In the genomic region with DNA sequence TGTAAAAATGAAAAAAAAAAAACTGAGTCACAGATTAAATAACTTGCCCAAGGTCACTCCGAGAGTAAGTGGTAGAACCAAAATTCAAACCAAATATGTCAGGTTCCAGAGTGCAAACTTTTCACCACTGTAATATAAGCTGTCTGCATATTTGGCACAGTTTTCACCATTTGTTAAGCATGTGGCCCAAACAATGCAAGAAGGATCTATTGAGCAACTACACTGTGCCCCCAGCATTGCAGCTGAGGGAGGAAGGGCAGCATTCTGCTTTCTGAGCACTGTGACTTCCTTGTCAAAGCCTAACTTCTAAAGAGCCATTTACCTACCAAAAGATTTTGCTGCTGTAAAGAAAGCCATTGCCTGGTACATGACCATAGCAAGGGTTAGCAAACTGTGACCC, we compare ENCODE assay signal across 9 cellular contexts.
A peak's percentile ranks its signal among the peaks of the same experiment; 100 is the strongest.
DNase-seq lines count a peak whose midpoint lies in the region; ATAC-seq lines count a peak whose summit lies in the region.
"Had no signal": no experiment of that assay in that cellular context is flagged by ENCODE, and none has a peak within 500 bp of the region (broad histone marks: within the 10 kb centered on the region; RNA-seq: fewer than 3 reads in every experiment).

No MANE protein-coding gene starts in this region.

- no peak overlapping the region for H3K14ac ChIP-seq in neuronal stem cell (ENCODE audit: low read length)

- H3K4ac ChIP-seq in neuronal stem cell (ENCODE audit: low read length): no peak overlapping the region

- H4K8ac ChIP-seq in neuronal stem cell (ENCODE audit: low read depth, low read length): no peak overlapping the region

- H2AK5ac ChIP-seq in neuronal stem cell (ENCODE audit: low read depth, low read length): no peak overlapping the region

- H3K23ac ChIP-seq in neuronal stem cell (ENCODE audit: low read depth, low read length, poor library complexity): no peak overlapping the region

- DNase-seq in GM03348 (ENCODE audit: low spot score) (peak; percentile 72), SJSA1 (ENCODE audit: low read depth in 1 of 2, low spot score in 2 of 2) (peak; percentile 62 to 68), fibroblast of the conjunctiva (ENCODE audit: low read depth) (peak; percentile 81), sciatic nerve (ENCODE audit: low spot score) (no peak), neuronal stem cell (ENCODE audit: low spot score) (no peak), activated T-cell treated with anti-CD3 and anti-CD28 coated beads for 4 hours (no peak)
- no peak for DNase-seq in activated CD4-positive, alpha-beta T cell treated with anti-CD3 and anti-CD28 coated beads for 4 hours
- DNase-seq: activated CD4-positive, alpha-beta memory T cell treated with anti-CD3 and anti-CD28 coated beads for 36 hours had no signal

- H3K79me1 ChIP-seq in neuronal stem cell (ENCODE audit: low read depth, low read length): no peaks in the 10 kb centered on the region

- no peak overlapping the region for H2AFZ ChIP-seq in neuronal stem cell (ENCODE audit: low read length)

- no peak overlapping the region for H2BK5ac ChIP-seq in neuronal stem cell (ENCODE audit: low read length)

- H3K36me3 ChIP-seq in SJSA1: peaks cover 24% of the 10 kb centered on the region
- H3K36me3 ChIP-seq in neuronal stem cell (replicated peaks in 1 of 2; ENCODE audit: control insufficient read depth in 2 of 2, insufficient read depth in 2 of 2, low read length in 2 of 2): peaks cover 0 to 3% of the 10 kb centered on the region in 2 donors

- H3K4me1 ChIP-seq in SJSA1 (replicated peaks) (peaks cover 62% of the 10 kb centered on the region), neuronal stem cell (ENCODE audit: control insufficient read depth in 2 of 2, insufficient read depth in 1 of 2, low read depth in 1 of 2, low read length in 2 of 2) (peaks cover 19 to 34% of the 10 kb centered on the region in 2 donors)

- no peak overlapping the region for H4K91ac ChIP-seq in neuronal stem cell (ENCODE audit: low read depth, low read length, poor library complexity)

- H2BK120ac ChIP-seq in neuronal stem cell (ENCODE audit: low read depth, low read length): no peak overlapping the region

- H2BK15ac ChIP-seq in neuronal stem cell (ENCODE audit: low read length): no peak overlapping the region

- no peak overlapping the region for H3K9ac ChIP-seq in neuronal stem cell (ENCODE audit: low read depth, low read length, poor library complexity)

- no peak overlapping the region for H3K4me2 ChIP-seq in neuronal stem cell (ENCODE audit: insufficient read depth, low read length, poor library complexity, severe bottlenecking)

- peak; percentile 74 for ATAC-seq in sciatic nerve
- no peak for ATAC-seq in HG03378 (IDR thresholded peaks at IDR 0.05; ENCODE audit: unreplicated experiment)

- no peak overlapping the region for H3K18ac ChIP-seq in neuronal stem cell (ENCODE audit: low read length)

- no peak overlapping the region for H2BK12ac ChIP-seq in neuronal stem cell (ENCODE audit: low read length)

- intact Hi-C loops in sciatic nerve (cut with DNase I): no loop called here

- H3K27me3 ChIP-seq in SJSA1 (replicated peaks) (no peaks in the 10 kb centered on the region), neuronal stem cell (ENCODE audit: control insufficient read depth in 3 of 3, insufficient read depth in 3 of 3, low read depth in 1 of 3, low read length in 3 of 3) (no peaks in the 10 kb centered on the region)

- H3K27ac ChIP-seq in SJSA1 (peak overlapping the region; percentile 70), neuronal stem cell (replicated peaks; ENCODE audit: low read length) (no peak overlapping the region)

- H3K9me3 ChIP-seq in SJSA1 (replicated peaks): peaks cover 2% of the 10 kb centered on the region; the same call in 1 of the 2 replicates
- H3K9me3 ChIP-seq in neuronal stem cell (replicated peaks in 1 of 2; ENCODE audit: control insufficient read depth in 2 of 2, insufficient read depth in 1 of 2, low read depth in 1 of 2, low read length in 2 of 2): no peaks in the 10 kb centered on the region

- WGBS in neuronal stem cell (ENCODE audit: extremely low coverage in 2 of 2, insufficient read length in 2 of 2, insufficient replicate concordance in 1 of 2), 2 donors: no CpG with 5 or more reads among the region's 1 CpG

- H3K4me3 ChIP-seq in SJSA1: no peak overlapping the region
- no peak overlapping the region for H3K4me3 ChIP-seq in neuronal stem cell (ENCODE audit: low read length in 2 of 2)

Comparison
In these comparisons a context has a peak if more than half of its experiments do, and no peak if none do; other contexts are left out.
1. DNase-seq: peak in GM03348 (single experiment), SJSA1 (2 of 2) and fibroblast of the conjunctiva (single experiment); none in sciatic nerve (single experiment), neuronal stem cell (single experiment), activated T-cell treated with anti-CD3 and anti-CD28 coated beads for 4 hours (single experiment) and activated CD4-positive, alpha-beta T cell treated with anti-CD3 and anti-CD28 coated beads for 4 hours (0 of 2).